In genomic region chr1:221263831-221264767, GRCh38 we compare ENCODE assay signal across 8 cellular contexts.
DNase-seq lines count a peak whose midpoint lies in the region; ATAC-seq and TF ChIP-seq lines count a peak whose summit lies in the region.

No MANE protein-coding gene starts in this region.

- H3K27me3 ChIP-seq in right atrium auricular region (no peaks in the 10 kb centered on the region), gastrocnemius medialis (no peaks in the 10 kb centered on the region)

- intact Hi-C loops in gastrocnemius medialis (cut with DNase I; ENCODE audit: low total_unique reads): loop anchor here (2.0 to 5.0 kb wide), 2 partner anchors 173 to 1191 kb away; no protein-coding TSS in a partner anchor

- H3K4me3 Mint-ChIP-seq in activated naive CD8-positive, alpha-beta T cell treated with anti-CD3 and anti-CD28 coated beads, Interleukin-2, amount 10 ng/mL, durations not matched to agents 7 days and 5 days: no peak overlapping the region

- no peak overlapping the region for H3K4me3 ChIP-seq in right atrium auricular region
- no peak overlapping the region for H3K4me3 ChIP-seq in gastrocnemius medialis

- TF ChIP-seq POLR2A in gastrocnemius medialis (IDR thresholded peaks at IDR 0.05): no peak

- no peaks in the 10 kb centered on the region for H3K36me3 Mint-ChIP-seq in activated naive CD8-positive, alpha-beta T cell treated with anti-CD3 and anti-CD28 coated beads, Interleukin-2, amount 10 ng/mL, durations not matched to agents 7 days and 5 days

- H3K36me3 ChIP-seq in right atrium auricular region: no peaks in the 10 kb centered on the region
- no peaks in the 10 kb centered on the region for H3K36me3 ChIP-seq in gastrocnemius medialis

- H3K4me1 ChIP-seq in right atrium auricular region: peaks cover 0 to 17% of the 10 kb centered on the region in 2 donors
- peaks cover 4 to 10% of the 10 kb centered on the region in 2 donors for H3K4me1 ChIP-seq in gastrocnemius medialis

- H3K9me3 Mint-ChIP-seq in activated naive CD8-positive, alpha-beta T cell treated with anti-CD3 and anti-CD28 coated beads, Interleukin-2, amount 10 ng/mL, durations not matched to agents 7 days and 5 days: peaks cover 4% of the 10 kb centered on the region

- POLR2A ChIA-PET in activated naive CD8-positive, alpha-beta T cell treated with anti-CD3 and anti-CD28 coated beads, Interleukin-2, amount 10 ng/mL, durations not matched to agents 7 days and 5 days (lab: Charles Lee): no interaction called here

- in situ Hi-C loops in gastrocnemius medialis (cut with MboI; ENCODE audit: low sequenced_read_pairs in 4 of 4): loop anchor here (10.0 to 25.0 kb wide), 3 partner anchors 171 to 1191 kb away; no protein-coding TSS in a partner anchor

- TF ChIP-seq CTCF in GM20000 (IDR thresholded peaks at IDR 0.05; ENCODE audit: extremely low read depth, missing control alignments) (no peak), right atrium auricular region (IDR thresholded peaks at IDR 0.05) (peak in 1 of 2 donors; percentile 60), gastrocnemius medialis (IDR thresholded peaks at IDR 0.05 in 4 of 5, conservative IDR thresholded peaks at IDR 0.05 in 1 of 5) (peak; percentile 12 to 58 (median 52))

- H3K27ac Mint-ChIP-seq in activated naive CD8-positive, alpha-beta T cell treated with anti-CD3 and anti-CD28 coated beads, Interleukin-2, amount 10 ng/mL, durations not matched to agents 7 days and 5 days: no peak overlapping the region

- no peaks in the 10 kb centered on the region for H3K4me1 Mint-ChIP-seq in activated naive CD8-positive, alpha-beta T cell treated with anti-CD3 and anti-CD28 coated beads, Interleukin-2, amount 10 ng/mL, durations not matched to agents 7 days and 5 days

- H3K9me3 ChIP-seq in right atrium auricular region (no peaks in the 10 kb centered on the region), gastrocnemius medialis (no peaks in the 10 kb centered on the region)

- peaks cover 3% of the 10 kb centered on the region for H3K27me3 Mint-ChIP-seq in activated naive CD8-positive, alpha-beta T cell treated with anti-CD3 and anti-CD28 coated beads, Interleukin-2, amount 10 ng/mL, durations not matched to agents 7 days and 5 days

- H3K27ac ChIP-seq in right atrium auricular region: peak overlapping the region in 1 of 2 donors; percentile 33
- peak overlapping the region; percentile 30 to 62 (median 45) for H3K27ac ChIP-seq in gastrocnemius medialis

- DNase-seq in ELF-1 (ENCODE audit: low read depth, low spot score): peak; percentile 78
- peak; percentile 55 for DNase-seq in GM20000 (ENCODE audit: low spot score)
- peak; percentile 40 for DNase-seq in NOMO-1 treated with DMSO at 0.1 percent for 48 hours (lab: John Stamatoyannopoulos, UW; ENCODE audit: unreplicated experiment)
- DNase-seq in activated naive CD8-positive, alpha-beta T cell treated with anti-CD3 and anti-CD28 coated beads, Interleukin-2, amount 10 ng/mL, durations not matched to agents 7 days and 5 days: no peak
- peak; percentile 80 for DNase-seq in right atrium auricular region (ENCODE audit: low spot score)
- DNase-seq in gastrocnemius medialis: peak; percentile 18 to 34
- DNase-seq in cortex of kidney (lab: John Stamatoyannopoulos, UW): no peak

- ATAC-seq in HG03571 (IDR thresholded peaks at IDR 0.05; ENCODE audit: unreplicated experiment) (peak; percentile 84), gastrocnemius medialis (peak; percentile 73 to 80)
- peak; percentile 67 for ATAC-seq in activated naive CD8-positive, alpha-beta T cell treated with anti-CD3 and anti-CD28 coated beads, Interleukin-2, amount 10 ng/mL, durations not matched to agents 7 days and 5 days (ENCODE audit: low read depth)

Comparison
In these comparisons a context has a peak if more than half of its experiments do, and no peak if none do; other contexts are left out.
1. DNase-seq: peak in ELF-1 (single experiment), GM20000 (single experiment), NOMO-1 treated with DMSO at 0.1 percent for 48 hours (single experiment), right atrium auricular region (single experiment) and gastrocnemius medialis (2 of 2); none in activated naive CD8-positive, alpha-beta T cell treated with anti-CD3 and anti-CD28 coated beads, Interleukin-2, amount 10 ng/mL, durations not matched to agents 7 days and 5 days (single experiment) and cortex of kidney (single experiment).
2. Peak in every context shown above with its lines, with median percentiles within 50 percentile points of each other: ATAC-seq.